Comparison of ENCODE assay signal across 23 cellular contexts in genomic region chr11:128779036-128779435, GRCh38.
DNase-seq lines count a peak whose midpoint lies in the region; TF ChIP-seq lines count a peak whose summit lies in the region.
"Had no signal": no experiment of that assay in that cellular context is flagged by ENCODE, and none has a peak within 500 bp of the region (broad histone marks: within the 10 kb centered on the region; RNA-seq: fewer than 3 reads in every experiment).

No MANE protein-coding gene starts in this region.

- CTCF ChIA-PET in activated CD4-positive, alpha-beta T cell treated with anti-CD3 and anti-CD28 coated beads, Interleukin-2, amount 10 ng/mL, durations not matched to agents 7 days and 5 days (lab: Charles Lee), result interaction anchor here (1.5 to 1.6 kb wide), 2 partner anchors 9 to 10 kb away, joined by 3 to 5 read pairs; no protein-coding TSS in a partner anchor

- H3K9ac ChIP-seq in adipocyte (ENCODE audit: low read length), result no peak overlapping the region

- peaks cover 68% of the 10 kb centered on the region for H3K27me3 Mint-ChIP-seq in progenitor cell of endocrine pancreas
- H3K27me3 Mint-ChIP-seq in activated CD4-positive, alpha-beta T cell treated with anti-CD3 and anti-CD28 coated beads, Interleukin-2, amount 10 ng/mL, durations not matched to agents 7 days and 5 days, result no peaks in the 10 kb centered on the region
- H3K27me3 Mint-ChIP-seq: activated CD4-positive, alpha-beta T cell treated with anti-CD3 and anti-CD28 coated beads, Interleukin-2, amount 10 ng/mL, durations not matched to agents 24 days and 14 days had no signal

- H3K9me3 ChIP-seq in adipocyte (ENCODE audit: control insufficient read depth, low read length), result no peaks in the 10 kb centered on the region
- H3K9me3 ChIP-seq: adrenal gland, esophagus muscularis mucosa, suprapubic skin had no signal

- H3K27me3 ChIP-seq in adipocyte (replicated peaks; ENCODE audit: control insufficient read depth, insufficient read depth, low read length), result no peaks in the 10 kb centered on the region
- H3K27me3 ChIP-seq: adrenal gland had no signal

- POLR2A ChIA-PET in activated CD4-positive, alpha-beta T cell treated with anti-CD3 and anti-CD28 coated beads, Interleukin-2, amount 10 ng/mL, durations not matched to agents 7 days and 5 days (lab: Charles Lee), result no interaction called here

- DNase-seq in ELR (ENCODE audit: low read depth) (peak; percentile 13), adipocyte (ENCODE audit: low read depth) (peak; percentile 26), fibroblast of peridontal ligament (ENCODE audit: extremely low read depth) (peak; percentile 81), skeletal muscle cell (ENCODE audit: low read depth) (peak; percentile 45), progenitor cell of endocrine pancreas (ENCODE audit: low spot score, unreplicated experiment) (no peak)
- DNase-seq in activated CD4-positive, alpha-beta T cell treated with anti-CD3 and anti-CD28 coated beads, Interleukin-2, amount 10 ng/mL, durations not matched to agents 7 days and 5 days, result no peak
- DNase-seq in activated CD4-positive, alpha-beta T cell treated with anti-CD3 and anti-CD28 coated beads for 1 hour, result no peak
- DNase-seq: activated CD4-positive, alpha-beta T cell treated with anti-CD3 and anti-CD28 coated beads, Interleukin-2, amount 10 ng/mL, durations not matched to agents 24 days and 14 days; activated naive CD4-positive, alpha-beta T cell treated with Interleukin-2 at 50 U/mL for 16 hours; activated T-cell treated with anti-CD3 and anti-CD28 coated beads, Interleukin-2, amount 50 U/mL, for 4 hours; adrenal gland; Calu3; DMS79 treated with DMSO at 0.1 percent for 48 hours; NCI-H1092; NCI-H187; NCI-H524 treated with DMSO at 0.1 percent for 48 hours; NK-92 treated with Interleukin-12 subunit alpha and Interleukin-12 subunit beta, amount 100 ng/mL, for 24 hours; PC-9; right cardiac atrium; SHP77; stimulated activated CD4-positive, alpha-beta T cell treated with anti-CD3 and anti-CD28 coated beads, Interleukin-2, amount 100 ng/mL, for 48 hours had no signal

- H3K4me3 ChIP-seq in adipocyte (ENCODE audit: low read length) (no peak overlapping the region), skeletal muscle cell (ENCODE audit: low read depth, low read length) (no peak overlapping the region)
- H3K4me3 ChIP-seq: adrenal gland, esophagus muscularis mucosa, PC-9, suprapubic skin had no signal

- TF ChIP-seq CTCF in progenitor cell of endocrine pancreas (IDR thresholded peaks at IDR 0.05; ENCODE audit: unreplicated experiment), result no peak

- peaks cover 4% of the 10 kb centered on the region for H3K4me1 Mint-ChIP-seq in progenitor cell of endocrine pancreas (ENCODE audit: low read depth)
- peaks cover 50% of the 10 kb centered on the region for H3K4me1 Mint-ChIP-seq in activated CD4-positive, alpha-beta T cell treated with anti-CD3 and anti-CD28 coated beads, Interleukin-2, amount 10 ng/mL, durations not matched to agents 7 days and 5 days

- H3K27ac Mint-ChIP-seq in progenitor cell of endocrine pancreas, result no peak overlapping the region
- no peak overlapping the region for H3K27ac Mint-ChIP-seq in activated CD4-positive, alpha-beta T cell treated with anti-CD3 and anti-CD28 coated beads, Interleukin-2, amount 10 ng/mL, durations not matched to agents 7 days and 5 days
- H3K27ac Mint-ChIP-seq: activated CD4-positive, alpha-beta T cell treated with anti-CD3 and anti-CD28 coated beads, Interleukin-2, amount 10 ng/mL, durations not matched to agents 24 days and 14 days had no signal

- H3K36me3 ChIP-seq in adipocyte (ENCODE audit: control insufficient read depth, insufficient read depth, low read length, severe bottlenecking), result peaks cover under 1% of the 10 kb centered on the region

- no peaks in the 10 kb centered on the region for H3K4me1 ChIP-seq in adipocyte (ENCODE audit: control insufficient read depth, insufficient read depth, low read length)
- H3K4me1 ChIP-seq: adrenal gland had no signal

- no peak overlapping the region for H3K4me3 Mint-ChIP-seq in progenitor cell of endocrine pancreas (ENCODE audit: low read depth)
- no peak overlapping the region for H3K4me3 Mint-ChIP-seq in activated CD4-positive, alpha-beta T cell treated with anti-CD3 and anti-CD28 coated beads, Interleukin-2, amount 10 ng/mL, durations not matched to agents 7 days and 5 days
- H3K4me3 Mint-ChIP-seq: activated CD4-positive, alpha-beta T cell treated with anti-CD3 and anti-CD28 coated beads, Interleukin-2, amount 10 ng/mL, durations not matched to agents 24 days and 14 days; activated T-cell treated with anti-CD3 and anti-CD28 coated beads, Interleukin-2, amount 50 U/mL, for 4 hours had no signal

- H3K9me3 Mint-ChIP-seq in progenitor cell of endocrine pancreas (ENCODE audit: low read depth), result no peaks in the 10 kb centered on the region
- H3K9me3 Mint-ChIP-seq in activated CD4-positive, alpha-beta T cell treated with anti-CD3 and anti-CD28 coated beads, Interleukin-2, amount 10 ng/mL, durations not matched to agents 7 days and 5 days, result no peaks in the 10 kb centered on the region
- H3K9me3 Mint-ChIP-seq: activated CD4-positive, alpha-beta T cell treated with anti-CD3 and anti-CD28 coated beads, Interleukin-2, amount 10 ng/mL, durations not matched to agents 24 days and 14 days; activated T-cell treated with anti-CD3 and anti-CD28 coated beads, Interleukin-2, amount 50 U/mL, for 4 hours had no signal

- H3K36me3 Mint-ChIP-seq in progenitor cell of endocrine pancreas (ENCODE audit: insufficient read depth), result no peaks in the 10 kb centered on the region
- peaks cover 73% of the 10 kb centered on the region for H3K36me3 Mint-ChIP-seq in activated CD4-positive, alpha-beta T cell treated with anti-CD3 and anti-CD28 coated beads, Interleukin-2, amount 10 ng/mL, durations not matched to agents 7 days and 5 days (ENCODE audit: low read depth)

Comparison
In these comparisons a context has a peak if more than half of its experiments do, and no peak if none do; other contexts are left out.
1. DNase-seq: peak in ELR (single experiment), adipocyte (single experiment), fibroblast of peridontal ligament (single experiment) and skeletal muscle cell (single experiment); none in progenitor cell of endocrine pancreas (single experiment), activated CD4-positive, alpha-beta T cell treated with anti-CD3 and anti-CD28 coated beads, Interleukin-2, amount 10 ng/mL, durations not matched to agents 7 days and 5 days (single experiment) and activated CD4-positive, alpha-beta T cell treated with anti-CD3 and anti-CD28 coated beads for 1 hour (single experiment).